ENCODE assay signal across 8 cellular contexts in genomic region chr3:161559177-161559998, GRCh38.
DNase-seq lines count a peak whose midpoint lies in the region; ATAC-seq and TF ChIP-seq lines count a peak whose summit lies in the region.

No MANE protein-coding gene starts in this region.

- no peak overlapping the region for H3K4me2 ChIP-seq in Loucy (ENCODE audit: low read depth, low read length, poor library complexity, severe bottlenecking)

- H4K20me1 ChIP-seq in Loucy (ENCODE audit: insufficient read depth, low read length, poor library complexity, severe bottlenecking) = no peaks in the 10 kb centered on the region

- H3K9me3 ChIP-seq in Loucy (ENCODE audit: insufficient read depth, low read depth, low read length) (no peaks in the 10 kb centered on the region), Panc1 (ENCODE audit: control insufficient read depth, insufficient read depth, low read depth, low read length) (no peaks in the 10 kb centered on the region), esophagus muscularis mucosa (no peaks in the 10 kb centered on the region)

- CTCF ChIA-PET in Panc1 (lab: Charles Lee) = no interaction called here

- H3K36me3 ChIP-seq in Loucy (ENCODE audit: insufficient read depth, low read length) (no peaks in the 10 kb centered on the region), Panc1 (ENCODE audit: control insufficient read depth, insufficient read depth, low read length) (no peaks in the 10 kb centered on the region), esophagus muscularis mucosa (no peaks in the 10 kb centered on the region)

- intact Hi-C loops in Panc1 (cut with micrococcal nuclease; ENCODE audit: unreplicated experiment) (no loop called here), esophagus muscularis mucosa (cut with DNase I) (no loop called here)

- no peaks in the 10 kb centered on the region for H3F3A ChIP-seq in Loucy (ENCODE audit: low read depth)

- no peaks in the 10 kb centered on the region for H3K9me3 Mint-ChIP-seq in osteocyte (ENCODE audit: unreplicated experiment)

- no peak overlapping the region for H3K4me3 Mint-ChIP-seq in osteocyte (ENCODE audit: unreplicated experiment)

- peaks cover 10% of the 10 kb centered on the region for H3K4me1 Mint-ChIP-seq in osteocyte (ENCODE audit: unreplicated experiment)

- no peaks in the 10 kb centered on the region for H3K36me3 Mint-ChIP-seq in osteocyte (ENCODE audit: unreplicated experiment)

- TF ChIP-seq CTCF in Loucy (conservative IDR thresholded peaks at IDR 0.05; ENCODE audit: low read length) (peak; percentile 97), Panc1 (IDR thresholded peaks at IDR 0.05) (peak; percentile 90), esophagus muscularis mucosa (IDR thresholded peaks at IDR 0.05) (peak; percentile 47 to 67 (median 47)), osteocyte (IDR thresholded peaks at IDR 0.05) (peak; percentile 80)

- H3K4me1 ChIP-seq in Loucy (ENCODE audit: insufficient read depth, low read length, poor library complexity, severe bottlenecking) (peaks cover 12% of the 10 kb centered on the region), Panc1 (ENCODE audit: control insufficient read depth, insufficient read depth, low read length) (0 out of 2 replicates have a peak, but pooled peaks cover 3% of the 10 kb centered on the region), esophagus muscularis mucosa (peaks cover 0 to 8% (median 0%) of the 10 kb centered on the region in 4 donors)

- H3K27ac ChIP-seq in Panc1 (ENCODE audit: low read length) = no peak overlapping the region
- no peak overlapping the region for H3K27ac ChIP-seq in esophagus muscularis mucosa (replicated peaks in 1 of 4)

- H3K27ac Mint-ChIP-seq in osteocyte (ENCODE audit: unreplicated experiment) = no peak overlapping the region

- in situ Hi-C loops in Panc1 (cut with HindIII; ENCODE audit: low pct_unique_long_range_greater_than_20kb, low sequenced_read_pairs) = no loop called here

- H2AFZ ChIP-seq in Loucy (ENCODE audit: low read length) = no peak overlapping the region

- no peak for TF ChIP-seq EP300 in esophagus muscularis mucosa (IDR thresholded peaks at IDR 0.05)

- BruUV-seq in Panc1 (replicated peaks; lab: Mats Ljungman, UMichigan) = no TSS peak

- TF ChIP-seq POLR2A in esophagus muscularis mucosa (IDR thresholded peaks at IDR 0.05; ENCODE audit: low read depth) = no peak

- no peaks in the 10 kb centered on the region for H3K27me3 ChIP-seq in Loucy (ENCODE audit: insufficient read depth, low read length, poor library complexity, severe bottlenecking)
- H3K27me3 ChIP-seq in Panc1 (ENCODE audit: control insufficient read depth, insufficient read depth, low read length) = peaks cover 3% of the 10 kb centered on the region; the same call in 1 of the 2 replicates
- no peaks in the 10 kb centered on the region for H3K27me3 ChIP-seq in esophagus muscularis mucosa

- no peaks in the 10 kb centered on the region for H3K9me2 ChIP-seq in Loucy (replicated peaks; ENCODE audit: low read depth, low read length)

- peak; percentile 7 for DNase-seq in AG08396 (ENCODE audit: low spot score)
- peak; percentile 46 for DNase-seq in Panc1 (ENCODE audit: low read depth, low spot score)
- no peak for DNase-seq in esophagus muscularis mucosa (ENCODE audit: extremely low spot score)
- DNase-seq in osteocyte (ENCODE audit: extremely low spot score, unreplicated experiment) = no peak
- DNase-seq in activated effector memory CD4-positive, alpha-beta T cell treated with anti-CD3 and anti-CD28 coated beads, Interleukin-2, amount 50 U/mL, for 16 hours = no peak

- H3K27me3 Mint-ChIP-seq in osteocyte (ENCODE audit: unreplicated experiment) = no peaks in the 10 kb centered on the region

- 39% methylated on average over 6 of the region's 6 CpGs for WGBS in esophagus muscularis mucosa

- no peak overlapping the region for H3K4me3 ChIP-seq in Loucy (ENCODE audit: low read length, poor library complexity, severe bottlenecking)
- no peak overlapping the region for H3K4me3 ChIP-seq in Panc1 (ENCODE audit: low read depth in 2 of 2, low read length in 2 of 2)
- no peak overlapping the region for H3K4me3 ChIP-seq in esophagus muscularis mucosa

- H3K9ac ChIP-seq in Loucy (ENCODE audit: low read depth, low read length, poor library complexity, severe bottlenecking) = no peak overlapping the region

- no peaks in the 10 kb centered on the region for H3K79me2 ChIP-seq in Loucy (ENCODE audit: insufficient read depth, low read length)

- ATAC-seq in GM18870 (IDR thresholded peaks at IDR 0.05; ENCODE audit: unreplicated experiment) = peak; percentile 38
- no peak for ATAC-seq in Panc1
- ATAC-seq in HG03045 (IDR thresholded peaks at IDR 0.05; ENCODE audit: unreplicated experiment) = no peak

- POLR2A ChIA-PET in Panc1 (lab: Charles Lee) = no interaction called here

Comparison
In these comparisons a context has a peak if more than half of its experiments do, and no peak if none do; other contexts are left out.
1. DNase-seq: peak in AG08396 (single experiment) and Panc1 (single experiment); none in esophagus muscularis mucosa (single experiment), osteocyte (single experiment) and activated effector memory CD4-positive, alpha-beta T cell treated with anti-CD3 and anti-CD28 coated beads, Interleukin-2, amount 50 U/mL, for 16 hours (single experiment).
2. CTCF ChIP-seq: peak in every context shown above with its lines; median percentile 97 in Loucy; 90 in Panc1; 80 in osteocyte; 47 in esophagus muscularis mucosa.